18 cellular contexts compared by ENCODE assay signal in genomic region chr9:6829027-6829426, GRCh38.
DNase-seq lines count a peak whose midpoint lies in the region; ATAC-seq, FAIRE-seq and TF ChIP-seq lines count a peak whose summit lies in the region.
"Had no signal": no experiment of that assay in that cellular context is flagged by ENCODE, and none has a peak within 500 bp of the region (broad histone marks: within the 10 kb centered on the region; RNA-seq: fewer than 3 reads in every experiment).

No MANE protein-coding gene starts in this region.

- H3K27me3 ChIP-seq in Caco-2 (replicated peaks; ENCODE audit: control insufficient read depth, insufficient read depth, low read length): no peaks in the 10 kb centered on the region
- H3K27me3 ChIP-seq: sigmoid colon had no signal

- TF ChIP-seq POLR2A in GM12891 (IDR thresholded peaks at IDR 0.05; ENCODE audit: low read depth, low read length): no peak

- DNase-seq in Caco-2 (peak in 1 of 2 experiments; percentile 44), HPDE6-E6E7 (ENCODE audit: extremely low spot score) (peak; percentile 33), cardiac fibroblast (ENCODE audit: low read depth in 2 of 2) (peak in 1 of 2 donors; percentile 29), memory B cell (ENCODE audit: low spot score in 2 of 2) (no peak), HuH-7 (ENCODE audit: low spot score) (no peak), GM12891 (ENCODE audit: insufficient read length, low spot score) (no peak)
- DNase-seq in activated naive CD4-positive, alpha-beta T cell treated with anti-CD3 and anti-CD28 coated beads, Interleukin-2, amount 50 U/mL, for 72 hours (ENCODE audit: low spot score in 2 of 2): no peak
- DNase-seq: activated CD8-positive, alpha-beta memory T cell treated with anti-CD3 and anti-CD28 coated beads for 24 hours; activated naive CD4-positive, alpha-beta T cell treated with anti-CD3 and anti-CD28 coated beads for 36 hours; CD4-positive, alpha-beta memory T cell; kidney; naive thymus-derived CD4-positive, alpha-beta T cell; NCI-H1417 treated with DMSO at 0.1 percent for 48 hours; NCI-H510A treated with DMSO at 0.1 percent for 48 hours; sigmoid colon had no signal

- H3K27me3 Mint-ChIP-seq in Caco-2 (ENCODE audit: insufficient read depth, unreplicated experiment) (no peaks in the 10 kb centered on the region), memory B cell (no peaks in the 10 kb centered on the region)
- H3K27me3 Mint-ChIP-seq: CD4-positive, alpha-beta memory T cell; naive thymus-derived CD4-positive, alpha-beta T cell had no signal

- FAIRE-seq in GM12891 (lab: Jason Lieb, UNC): no peak
- FAIRE-seq: frontal cortex, kidney had no signal

- H3K9me3 ChIP-seq in Caco-2: no peaks in the 10 kb centered on the region
- H3K9me3 ChIP-seq: sigmoid colon had no signal

- TF ChIP-seq CTCF in Caco-2 (IDR thresholded peaks at IDR 0.05; ENCODE audit: insufficient read depth in 1 of 2, low read depth in 1 of 2, low read length in 1 of 2, severe bottlenecking in 1 of 2, unreplicated experiment in 1 of 2) (no peak), cardiac fibroblast (IDR thresholded peaks at IDR 0.05; ENCODE audit: low read depth, low read length) (peak; percentile 9)

- POLR2A ChIA-PET in Caco-2 (lab: Charles Lee): interaction anchor here (1.0 kb wide), 1 partner anchor 113 kb away, joined by 3 read pairs; no protein-coding TSS in a partner anchor

- H3K4me1 ChIP-seq in Caco-2: peaks cover 15% of the 10 kb centered on the region
- H3K4me1 ChIP-seq: sigmoid colon had no signal

- no peak overlapping the region for H3K4me3 ChIP-seq in Caco-2 (ENCODE audit: low read depth, low read length)
- H3K4me3 ChIP-seq in cardiac fibroblast (replicated peaks in 1 of 2; ENCODE audit: low read depth in 2 of 2, low read length in 2 of 2): no peak overlapping the region
- H3K4me3 ChIP-seq: coronary artery, sigmoid colon had no signal

- no TSS peak for BruUV-seq in Caco-2 (replicated peaks; lab: Mats Ljungman, UMichigan)

- peaks cover 1% of the 10 kb centered on the region for H3K36me3 ChIP-seq in Caco-2 (ENCODE audit: control insufficient read depth, insufficient read depth, low read length)

- no peaks in the 10 kb centered on the region for H3K9me3 Mint-ChIP-seq in Caco-2 (ENCODE audit: unreplicated experiment)
- peaks cover 3% of the 10 kb centered on the region for H3K9me3 Mint-ChIP-seq in memory B cell
- H3K9me3 Mint-ChIP-seq in activated naive CD4-positive, alpha-beta T cell treated with anti-CD3 and anti-CD28 coated beads, Interleukin-2, amount 50 U/mL, for 72 hours: peaks cover 0 to 5% of the 10 kb centered on the region in 2 donors

- intact Hi-C loops in Caco-2 (cut with micrococcal nuclease; ENCODE audit: unreplicated experiment): loop anchor here (2.0 to 10.0 kb wide), 4 partner anchors 72 to 358 kb away; no protein-coding TSS in a partner anchor

- CTCF ChIA-PET in Caco-2 (lab: Charles Lee): interaction anchor here (0.5 to 1.5 kb wide), 4 partner anchors 17 to 80 kb away, joined by 3 to 9 read pairs (median 3); no protein-coding TSS in a partner anchor

- H3K4me3 Mint-ChIP-seq in Caco-2 (ENCODE audit: unreplicated experiment) (no peak overlapping the region), memory B cell (no peak overlapping the region)
- H3K4me3 Mint-ChIP-seq: activated naive CD4-positive, alpha-beta T cell treated with anti-CD3 and anti-CD28 coated beads for 36 hours; CD4-positive, alpha-beta memory T cell; naive thymus-derived CD4-positive, alpha-beta T cell had no signal

- ATAC-seq in memory B cell (ENCODE audit: low read depth) (no peak), HG03159 (IDR thresholded peaks at IDR 0.05; ENCODE audit: unreplicated experiment) (no peak)
- ATAC-seq in activated naive CD4-positive, alpha-beta T cell treated with anti-CD3 and anti-CD28 coated beads, Interleukin-2, amount 50 U/mL, for 72 hours: no peak
- ATAC-seq: naive thymus-derived CD4-positive, alpha-beta T cell had no signal

- H3K4me1 Mint-ChIP-seq in Caco-2 (ENCODE audit: low read depth, unreplicated experiment) (peaks cover 14% of the 10 kb centered on the region), memory B cell (peaks cover 3% of the 10 kb centered on the region)

- H3K27ac Mint-ChIP-seq in Caco-2 (ENCODE audit: unreplicated experiment) (peak overlapping the region; percentile 66), memory B cell (peak overlapping the region; percentile 32)
- no peak overlapping the region for H3K27ac Mint-ChIP-seq in activated naive CD4-positive, alpha-beta T cell treated with anti-CD3 and anti-CD28 coated beads, Interleukin-2, amount 50 U/mL, for 72 hours
- H3K27ac Mint-ChIP-seq: activated naive CD4-positive, alpha-beta T cell treated with anti-CD3 and anti-CD28 coated beads for 36 hours had no signal

- peaks cover 35% of the 10 kb centered on the region for H3K36me3 Mint-ChIP-seq in Caco-2 (ENCODE audit: insufficient read depth, unreplicated experiment)
- peaks cover 33% of the 10 kb centered on the region for H3K36me3 Mint-ChIP-seq in memory B cell
- peaks cover 14 to 36% of the 10 kb centered on the region in 2 donors for H3K36me3 Mint-ChIP-seq in activated naive CD4-positive, alpha-beta T cell treated with anti-CD3 and anti-CD28 coated beads, Interleukin-2, amount 50 U/mL, for 72 hours

TF ChIP-seq in GM12891, 5 proteins besides CTCF, POLR2A, EP300 and RAD21:
- TF ChIP-seq SPI1 (IDR thresholded peaks at IDR 0.05; ENCODE audit: low read depth, low read length): no peak
- no peak for TF ChIP-seq PAX5 (IDR thresholded peaks at IDR 0.05; ENCODE audit: insufficient read depth, low read length, severe bottlenecking)
- TF ChIP-seq TAF1 (IDR thresholded peaks at IDR 0.05; ENCODE audit: low read depth, low read length): no peak
- TF ChIP-seq POU2F2 (IDR thresholded peaks at IDR 0.05; ENCODE audit: low read depth, low read length): no peak
- no peak for TF ChIP-seq POLR2AphosphoS5 (IDR thresholded peaks at IDR 0.05; ENCODE audit: low read depth, low read length)

Comparison
In these comparisons a context has a peak if more than half of its experiments do, and no peak if none do; other contexts are left out.
1. H3K27ac Mint-ChIP-seq: peak in Caco-2 (single experiment) and memory B cell (single experiment); none in activated naive CD4-positive, alpha-beta T cell treated with anti-CD3 and anti-CD28 coated beads, Interleukin-2, amount 50 U/mL, for 72 hours (0 of 2).